ENCODE assay signal across 12 cellular contexts in the genomic region with DNA sequence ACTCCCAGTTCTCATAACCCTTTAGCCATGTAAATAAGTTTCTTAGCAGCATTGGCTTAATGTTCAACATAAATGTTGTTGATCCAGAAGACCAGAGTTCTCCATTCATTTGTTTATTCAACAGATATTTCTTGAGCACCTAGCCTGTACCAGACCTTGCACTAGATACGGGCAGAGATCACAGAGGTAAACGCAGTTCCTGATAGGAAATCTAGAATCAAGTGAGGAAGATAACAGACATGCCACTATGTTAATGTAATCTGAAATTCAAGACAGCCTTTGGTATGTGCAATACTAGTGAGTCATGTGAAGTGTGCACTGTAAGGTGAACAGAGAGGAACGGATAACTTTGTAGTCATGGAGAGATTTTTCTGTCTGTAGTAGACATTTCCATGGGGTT. TPM values are rescaled to one million over a fixed set of nuclear protein-coding genes. Genes with fewer than 3 reads are reported as not detected.
DNase-seq lines count a peak whose midpoint lies in the region; ATAC-seq and TF ChIP-seq lines count a peak whose summit lies in the region.
"Had no signal": no experiment of that assay in that cellular context is flagged by ENCODE, and none has a peak within 500 bp of the region (broad histone marks: within the 10 kb centered on the region; RNA-seq: fewer than 3 reads in every experiment).

No MANE protein-coding gene starts in this region.

- no peak for DNase-seq in CD8-positive, alpha-beta memory T cell
- DNase-seq in HFF-Myc (ENCODE audit: extremely low read depth, low read depth) (no peak), glomerular visceral epithelial cell (ENCODE audit: extremely low spot score) (peak; percentile 46), SJCRH30 (no peak), ovary (no peak)
- no peak for DNase-seq in stimulated activated CD8-positive, alpha-beta memory T cell treated with anti-CD3 and anti-CD28 coated beads, Interleukin-4, amount 100 ng/mL, for 48 hours
- DNase-seq: activated gamma-delta T cell treated with Interleukin-2 at 50 U/mL for 16 hours; NCI-H1436 treated with DMSO at 0.1 percent for 48 hours; stimulated activated naive CD4-positive, alpha-beta T cell had no signal

- TF ChIP-seq CTCF in HFF-Myc (IDR thresholded peaks at IDR 0.05; ENCODE audit: low read depth, low read length, missing control alignments), result no peak
- TF ChIP-seq CTCF in VCaP (conservative IDR thresholded peaks at IDR 0.05), result no peak
- TF ChIP-seq CTCF in ovary (IDR thresholded peaks at IDR 0.05), result no peak

- peaks cover 15 to 65% (median 18%) of the 10 kb centered on the region in 3 donors for H3K36me3 Mint-ChIP-seq in CD8-positive, alpha-beta memory T cell

- no peak for TF ChIP-seq EP300 in ovary (IDR thresholded peaks at IDR 0.05)

- H3K9me3 ChIP-seq in CD8-positive, alpha-beta memory T cell (ENCODE audit: low read length), result no peaks in the 10 kb centered on the region
- H3K9me3 ChIP-seq in SJCRH30 (replicated peaks) (no peaks in the 10 kb centered on the region), ovary (no peaks in the 10 kb centered on the region)

- peaks cover 78% of the 10 kb centered on the region for H3K4me1 ChIP-seq in CD8-positive, alpha-beta memory T cell (ENCODE audit: insufficient read depth, low read length)
- H3K4me1 ChIP-seq in SJCRH30, result no peaks in the 10 kb centered on the region
- H3K4me1 ChIP-seq in ovary (ENCODE audit: insufficient read depth), result peaks cover 4% of the 10 kb centered on the region

- no peaks in the 10 kb centered on the region for H3K27me3 ChIP-seq in CD8-positive, alpha-beta memory T cell (ENCODE audit: insufficient read depth, low read length, poor library complexity, severe bottlenecking)
- no peaks in the 10 kb centered on the region for H3K27me3 ChIP-seq in SJCRH30
- H3K27me3 ChIP-seq in ovary, result no peaks in the 10 kb centered on the region

- TF ChIP-seq POLR2A in ovary (IDR thresholded peaks at IDR 0.05), result no peak

- no peaks in the 10 kb centered on the region for H3K9me3 Mint-ChIP-seq in CD8-positive, alpha-beta memory T cell

- 88 to 90% (median 89%) methylated on average over 3 of the region's 3 CpGs for WGBS in ovary, 3 donors

- peak overlapping the region; percentile 1 to 27 (median 13) for H3K4me3 Mint-ChIP-seq in CD8-positive, alpha-beta memory T cell

- H3K4me3 ChIP-seq in CD8-positive, alpha-beta memory T cell (ENCODE audit: low read length), result no peak overlapping the region
- H3K4me3 ChIP-seq in HFF-Myc (replicated peaks; ENCODE audit: low read depth, low read length), result peak overlapping the region; percentile 97
- H3K4me3 ChIP-seq in SJCRH30, result no peak overlapping the region
- no peak overlapping the region for H3K4me3 ChIP-seq in ovary
- H3K4me3 ChIP-seq: skin epidermis had no signal

- H3K27me3 Mint-ChIP-seq in CD8-positive, alpha-beta memory T cell, result no peaks in the 10 kb centered on the region

- H3K27ac ChIP-seq in CD8-positive, alpha-beta memory T cell (ENCODE audit: low read depth, low read length), result no peak overlapping the region
- H3K27ac ChIP-seq in VCaP, result peak overlapping the region; percentile 78; the same call in 1 of the 2 replicates
- no peak overlapping the region for H3K27ac ChIP-seq in SJCRH30
- no peak overlapping the region for H3K27ac ChIP-seq in ovary
- H3K27ac ChIP-seq: skin epidermis had no signal

- POLR2A ChIA-PET in CD8-positive, alpha-beta memory T cell (lab: Charles Lee), result no interaction called here

- intact Hi-C loops in ovary (cut with DNase I), result loop anchor here in 1 of 4 donors (10.0 kb wide), 1 partner anchor 152 kb away; a partner anchor contains a TSS

- no peak for ATAC-seq in GM21390 (IDR thresholded peaks at IDR 0.05; ENCODE audit: unreplicated experiment)

- CTCF ChIA-PET in CD8-positive, alpha-beta memory T cell (lab: Charles Lee), result no interaction called here

- H3K27ac Mint-ChIP-seq in CD8-positive, alpha-beta memory T cell, result peak overlapping the region in 7 of 8 donors; percentile 5 to 69 (median 34)

- peaks cover 76 to 84% (median 80%) of the 10 kb centered on the region in 3 donors for H3K4me1 Mint-ChIP-seq in CD8-positive, alpha-beta memory T cell

- peaks cover 15% of the 10 kb centered on the region for H3K36me3 ChIP-seq in CD8-positive, alpha-beta memory T cell (ENCODE audit: insufficient read depth, low read length)
- H3K36me3 ChIP-seq in SJCRH30 (peaks cover 71% of the 10 kb centered on the region), ovary (no peaks in the 10 kb centered on the region)

RNA-seq across cellular contexts. Expression of a gene that starts 3.0 kb away (rescaled TPM):
- 100 to 1,000 TPM; 254 to 255 TPM for total RNA-seq in CD8-positive, alpha-beta memory T cell
- 231 TPM for polyA plus RNA-seq in CD8-positive, alpha-beta memory T cell
- 211 and 218 TPM in 2 replicates for total RNA-seq in SJCRH30 (2014; rRNA removed; shearing (Covaris generic))
- 10 to 100 TPM; 56.0 to 63.1 (median 61.6) TPM for total RNA-seq in ovary
- polyA plus RNA-seq in ovary, result 10 to 100 TPM; 54.8 to 57.0 TPM

RNA-seq across cellular contexts. Expression of a gene that starts 9.3 kb away (rescaled TPM):
- total RNA-seq in CD8-positive, alpha-beta memory T cell, result not detected
- polyA plus RNA-seq in CD8-positive, alpha-beta memory T cell, result not detected
- not detected in 2 replicates for total RNA-seq in SJCRH30 (2014; rRNA removed; shearing (Covaris generic))
- total RNA-seq in ovary, result not detected
- polyA plus RNA-seq in ovary, result not detected

RNA-seq across cellular contexts. Expression of a gene that starts 21.4 kb away (rescaled TPM):
- not detected for total RNA-seq in CD8-positive, alpha-beta memory T cell
- not detected for polyA plus RNA-seq in CD8-positive, alpha-beta memory T cell
- 0.12 and 0.23 TPM in 2 replicates for total RNA-seq in SJCRH30 (2014; rRNA removed; shearing (Covaris generic))
- under 1 TPM in 1 of 7 donors, not detected in 6; 0.23 TPM for total RNA-seq in ovary
- polyA plus RNA-seq in ovary, result not detected
